In genomic region chr2:150085478-150085877, GRCh38 we compare ENCODE assay signal across 7 cellular contexts.
"Had no signal": no experiment of that assay in that cellular context is flagged by ENCODE, and none has a peak within 500 bp of the region (broad histone marks: within the 10 kb centered on the region; RNA-seq: fewer than 3 reads in every experiment).

No MANE protein-coding gene starts in this region.

- FAIRE-seq: GM12878, GM12891, GM12892, GM18507, GM19239 had no signal

- ATAC-seq: GM12878 had no signal

- DNase-seq: GDM1, GF-D8 had no signal

- H3K4me3 ChIP-seq: GM12878 had no signal
